In the genomic region with DNA sequence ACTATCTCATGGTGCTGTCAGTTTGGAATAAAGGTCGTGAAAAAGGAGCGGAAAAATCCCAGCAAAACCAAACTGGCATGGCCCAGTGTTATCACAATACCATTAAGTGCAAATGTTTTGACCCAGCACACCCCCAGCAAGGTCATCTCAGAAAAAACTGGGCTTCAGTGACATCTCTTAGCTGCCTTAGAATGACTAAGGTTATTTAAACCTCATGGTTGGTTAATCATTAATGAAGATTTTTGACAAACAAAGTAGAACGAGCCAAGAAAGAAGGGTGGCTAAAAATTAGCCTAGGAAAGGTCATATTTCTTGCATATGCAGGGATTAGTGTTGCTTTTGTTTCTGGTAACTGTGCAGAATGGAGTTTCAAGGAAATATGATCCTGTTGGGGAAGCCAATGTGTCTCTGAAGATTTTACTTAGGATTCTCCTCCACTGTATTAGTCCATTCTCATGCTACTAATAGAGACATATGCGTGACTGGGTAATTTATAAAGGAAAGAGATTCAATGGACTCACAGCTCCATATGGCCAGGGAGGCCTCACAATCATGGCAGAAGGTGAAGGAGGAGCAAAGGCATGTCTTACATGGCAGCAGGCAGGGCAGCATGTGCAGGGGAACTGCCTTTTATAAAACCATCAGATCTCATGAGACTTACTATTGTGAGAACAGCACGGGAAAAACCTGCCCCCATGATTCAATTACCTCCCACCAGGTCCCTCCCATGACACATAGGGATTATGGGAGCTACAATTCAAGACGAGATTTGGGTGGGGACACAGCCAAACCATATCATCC, we compare ENCODE assay signal across 1 cellular context.
TF ChIP-seq lines count a peak whose summit lies in the region.

No MANE protein-coding gene starts in this region.

TF ChIP-seq in HepG2, 621 proteins besides CTCF, POLR2A, EP300 and RAD21 (continued from another document and continues in another):
- TF ChIP-seq, protein P1, sequence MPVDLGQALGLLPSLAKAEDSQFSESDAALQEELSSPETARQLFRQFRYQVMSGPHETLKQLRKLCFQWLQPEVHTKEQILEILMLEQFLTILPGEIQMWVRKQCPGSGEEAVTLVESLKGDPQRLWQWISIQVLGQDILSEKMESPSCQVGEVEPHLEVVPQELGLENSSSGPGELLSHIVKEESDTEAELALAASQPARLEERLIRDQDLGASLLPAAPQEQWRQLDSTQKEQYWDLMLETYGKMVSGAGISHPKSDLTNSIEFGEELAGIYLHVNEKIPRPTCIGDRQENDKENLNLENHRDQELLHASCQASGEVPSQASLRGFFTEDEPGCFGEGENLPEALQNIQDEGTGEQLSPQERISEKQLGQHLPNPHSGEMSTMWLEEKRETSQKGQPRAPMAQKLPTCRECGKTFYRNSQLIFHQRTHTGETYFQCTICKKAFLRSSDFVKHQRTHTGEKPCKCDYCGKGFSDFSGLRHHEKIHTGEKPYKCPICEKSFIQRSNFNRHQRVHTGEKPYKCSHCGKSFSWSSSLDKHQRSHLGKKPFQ (CRISPR knock-in tag; IDR thresholded peaks at IDR 0.05; ENCODE audit: insufficient replicate concordance): no peak
- TF ChIP-seq HES4 (CRISPR knock-in tag; IDR thresholded peaks at IDR 0.05; ENCODE audit: borderline replicate concordance) (no peak), ETV6 (CRISPR knock-in tag; conservative IDR thresholded peaks at IDR 0.05) (no peak), RARA (CRISPR knock-in tag; IDR thresholded peaks at IDR 0.05) (peak; percentile 69), ZNF17 (CRISPR knock-in tag; IDR thresholded peaks at IDR 0.05) (no peak), ZNF34 (CRISPR knock-in tag; IDR thresholded peaks at IDR 0.05; ENCODE audit: borderline replicate concordance) (no peak), IRF2 (CRISPR knock-in tag; IDR thresholded peaks at IDR 0.05) (no peak), BRCA1 (CRISPR knock-in tag; IDR thresholded peaks at IDR 0.05) (no peak), ZNF160 (CRISPR knock-in tag; IDR thresholded peaks at IDR 0.05) (no peak), ZFP41 (CRISPR knock-in tag; IDR thresholded peaks at IDR 0.05; ENCODE audit: borderline replicate concordance) (no peak), KLF16 (CRISPR knock-in tag; IDR thresholded peaks at IDR 0.05) (peak in 1 of 2 experiments; percentile 23; a peak in 1 of 4 replicates), ZNF570 (CRISPR knock-in tag; IDR thresholded peaks at IDR 0.05; ENCODE audit: borderline replicate concordance) (no peak), MEF2D (CRISPR knock-in tag; IDR thresholded peaks at IDR 0.05) (no peak), FLYWCH1 (CRISPR knock-in tag; IDR thresholded peaks at IDR 0.05) (no peak), NCOA2 (CRISPR knock-in tag; IDR thresholded peaks at IDR 0.05) (peak; percentile 85), ZNF720 (CRISPR knock-in tag; IDR thresholded peaks at IDR 0.05) (no peak), MTF2 (CRISPR knock-in tag; IDR thresholded peaks at IDR 0.05; ENCODE audit: borderline replicate concordance) (no peak), REXO4 (CRISPR knock-in tag; IDR thresholded peaks at IDR 0.05; ENCODE audit: borderline replicate concordance) (no peak), MTA3 (CRISPR knock-in tag; IDR thresholded peaks at IDR 0.05) (no peak), U2AF2 (IDR thresholded peaks at IDR 0.05; ENCODE audit: low read depth, low read length) (no peak), KLF13 (CRISPR knock-in tag; IDR thresholded peaks at IDR 0.05) (no peak), SNAPC2 (CRISPR knock-in tag; IDR thresholded peaks at IDR 0.05) (no peak), SIN3B (IDR thresholded peaks at IDR 0.05; ENCODE audit: low read length) (no peak), KLF9 (CRISPR knock-in tag; IDR thresholded peaks at IDR 0.05; ENCODE audit: low read depth) (no peak), ZKSCAN8 (CRISPR knock-in tag; IDR thresholded peaks at IDR 0.05; ENCODE audit: borderline replicate concordance) (peak; percentile 48; the same call in 1 of the 2 replicates), KDM3A (CRISPR knock-in tag; IDR thresholded peaks at IDR 0.05; ENCODE audit: low read depth) (no peak), ATRX (CRISPR knock-in tag; IDR thresholded peaks at IDR 0.05; ENCODE audit: borderline replicate concordance) (no peak), POLR2G (IDR thresholded peaks at IDR 0.05; ENCODE audit: low read depth, low read length) (no peak), ZBTB38 (CRISPR knock-in tag; IDR thresholded peaks at IDR 0.05) (no peak)
- TF ChIP-seq, protein P2, sequence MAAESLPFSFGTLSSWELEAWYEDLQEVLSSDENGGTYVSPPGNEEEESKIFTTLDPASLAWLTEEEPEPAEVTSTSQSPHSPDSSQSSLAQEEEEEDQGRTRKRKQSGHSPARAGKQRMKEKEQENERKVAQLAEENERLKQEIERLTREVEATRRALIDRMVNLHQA (CRISPR knock-in tag; IDR thresholded peaks at IDR 0.05): no peak
- TF ChIP-seq, protein P3, sequence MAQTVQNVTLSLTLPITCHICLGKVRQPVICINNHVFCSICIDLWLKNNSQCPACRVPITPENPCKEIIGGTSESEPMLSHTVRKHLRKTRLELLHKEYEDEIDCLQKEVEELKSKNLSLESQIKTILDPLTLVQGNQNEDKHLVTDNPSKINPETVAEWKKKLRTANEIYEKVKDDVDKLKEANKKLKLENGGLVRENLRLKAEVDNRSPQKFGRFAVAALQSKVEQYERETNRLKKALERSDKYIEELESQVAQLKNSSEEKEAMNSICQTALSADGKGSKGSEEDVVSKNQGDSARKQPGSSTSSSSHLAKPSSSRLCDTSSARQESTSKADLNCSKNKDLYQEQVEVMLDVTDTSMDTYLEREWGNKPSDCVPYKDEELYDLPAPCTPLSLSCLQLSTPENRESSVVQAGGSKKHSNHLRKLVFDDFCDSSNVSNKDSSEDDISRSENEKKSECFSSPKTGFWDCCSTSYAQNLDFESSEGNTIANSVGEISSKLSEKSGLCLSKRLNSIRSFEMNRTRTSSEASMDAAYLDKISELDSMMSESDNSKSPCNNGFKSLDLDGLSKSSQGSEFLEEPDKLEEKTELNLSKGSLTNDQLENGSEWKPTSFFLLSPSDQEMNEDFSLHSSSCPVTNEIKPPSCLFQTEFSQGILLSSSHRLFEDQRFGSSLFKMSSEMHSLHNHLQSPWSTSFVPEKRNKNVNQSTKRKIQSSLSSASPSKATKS (CRISPR knock-in tag; IDR thresholded peaks at IDR 0.05): no peak
- TF ChIP-seq, protein P4, sequence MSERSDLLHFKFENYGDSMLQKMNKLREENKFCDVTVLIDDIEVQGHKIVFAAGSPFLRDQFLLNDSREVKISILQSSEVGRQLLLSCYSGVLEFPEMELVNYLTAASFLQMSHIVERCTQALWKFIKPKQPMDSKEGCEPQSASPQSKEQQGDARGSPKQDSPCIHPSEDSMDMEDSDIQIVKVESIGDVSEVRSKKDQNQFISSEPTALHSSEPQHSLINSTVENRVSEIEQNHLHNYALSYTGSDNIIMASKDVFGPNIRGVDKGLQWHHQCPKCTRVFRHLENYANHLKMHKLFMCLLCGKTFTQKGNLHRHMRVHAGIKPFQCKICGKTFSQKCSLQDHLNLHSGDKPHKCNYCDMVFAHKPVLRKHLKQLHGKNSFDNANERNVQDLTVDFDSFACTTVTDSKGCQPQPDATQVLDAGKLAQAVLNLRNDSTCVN (CRISPR knock-in tag; IDR thresholded peaks at IDR 0.05; ENCODE audit: borderline replicate concordance): no peak
- TF ChIP-seq, protein P5, sequence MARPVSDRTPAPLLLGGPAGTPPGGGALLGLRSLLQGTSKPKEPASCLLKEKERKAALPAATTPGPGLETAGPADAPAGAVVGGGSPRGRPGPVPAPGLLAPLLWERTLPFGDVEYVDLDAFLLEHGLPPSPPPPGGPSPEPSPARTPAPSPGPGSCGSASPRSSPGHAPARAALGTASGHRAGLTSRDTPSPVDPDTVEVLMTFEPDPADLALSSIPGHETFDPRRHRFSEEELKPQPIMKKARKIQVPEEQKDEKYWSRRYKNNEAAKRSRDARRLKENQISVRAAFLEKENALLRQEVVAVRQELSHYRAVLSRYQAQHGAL (CRISPR knock-in tag; IDR thresholded peaks at IDR 0.05; ENCODE audit: not compliant biosample characterization): no peak
- TF ChIP-seq, protein P6, sequence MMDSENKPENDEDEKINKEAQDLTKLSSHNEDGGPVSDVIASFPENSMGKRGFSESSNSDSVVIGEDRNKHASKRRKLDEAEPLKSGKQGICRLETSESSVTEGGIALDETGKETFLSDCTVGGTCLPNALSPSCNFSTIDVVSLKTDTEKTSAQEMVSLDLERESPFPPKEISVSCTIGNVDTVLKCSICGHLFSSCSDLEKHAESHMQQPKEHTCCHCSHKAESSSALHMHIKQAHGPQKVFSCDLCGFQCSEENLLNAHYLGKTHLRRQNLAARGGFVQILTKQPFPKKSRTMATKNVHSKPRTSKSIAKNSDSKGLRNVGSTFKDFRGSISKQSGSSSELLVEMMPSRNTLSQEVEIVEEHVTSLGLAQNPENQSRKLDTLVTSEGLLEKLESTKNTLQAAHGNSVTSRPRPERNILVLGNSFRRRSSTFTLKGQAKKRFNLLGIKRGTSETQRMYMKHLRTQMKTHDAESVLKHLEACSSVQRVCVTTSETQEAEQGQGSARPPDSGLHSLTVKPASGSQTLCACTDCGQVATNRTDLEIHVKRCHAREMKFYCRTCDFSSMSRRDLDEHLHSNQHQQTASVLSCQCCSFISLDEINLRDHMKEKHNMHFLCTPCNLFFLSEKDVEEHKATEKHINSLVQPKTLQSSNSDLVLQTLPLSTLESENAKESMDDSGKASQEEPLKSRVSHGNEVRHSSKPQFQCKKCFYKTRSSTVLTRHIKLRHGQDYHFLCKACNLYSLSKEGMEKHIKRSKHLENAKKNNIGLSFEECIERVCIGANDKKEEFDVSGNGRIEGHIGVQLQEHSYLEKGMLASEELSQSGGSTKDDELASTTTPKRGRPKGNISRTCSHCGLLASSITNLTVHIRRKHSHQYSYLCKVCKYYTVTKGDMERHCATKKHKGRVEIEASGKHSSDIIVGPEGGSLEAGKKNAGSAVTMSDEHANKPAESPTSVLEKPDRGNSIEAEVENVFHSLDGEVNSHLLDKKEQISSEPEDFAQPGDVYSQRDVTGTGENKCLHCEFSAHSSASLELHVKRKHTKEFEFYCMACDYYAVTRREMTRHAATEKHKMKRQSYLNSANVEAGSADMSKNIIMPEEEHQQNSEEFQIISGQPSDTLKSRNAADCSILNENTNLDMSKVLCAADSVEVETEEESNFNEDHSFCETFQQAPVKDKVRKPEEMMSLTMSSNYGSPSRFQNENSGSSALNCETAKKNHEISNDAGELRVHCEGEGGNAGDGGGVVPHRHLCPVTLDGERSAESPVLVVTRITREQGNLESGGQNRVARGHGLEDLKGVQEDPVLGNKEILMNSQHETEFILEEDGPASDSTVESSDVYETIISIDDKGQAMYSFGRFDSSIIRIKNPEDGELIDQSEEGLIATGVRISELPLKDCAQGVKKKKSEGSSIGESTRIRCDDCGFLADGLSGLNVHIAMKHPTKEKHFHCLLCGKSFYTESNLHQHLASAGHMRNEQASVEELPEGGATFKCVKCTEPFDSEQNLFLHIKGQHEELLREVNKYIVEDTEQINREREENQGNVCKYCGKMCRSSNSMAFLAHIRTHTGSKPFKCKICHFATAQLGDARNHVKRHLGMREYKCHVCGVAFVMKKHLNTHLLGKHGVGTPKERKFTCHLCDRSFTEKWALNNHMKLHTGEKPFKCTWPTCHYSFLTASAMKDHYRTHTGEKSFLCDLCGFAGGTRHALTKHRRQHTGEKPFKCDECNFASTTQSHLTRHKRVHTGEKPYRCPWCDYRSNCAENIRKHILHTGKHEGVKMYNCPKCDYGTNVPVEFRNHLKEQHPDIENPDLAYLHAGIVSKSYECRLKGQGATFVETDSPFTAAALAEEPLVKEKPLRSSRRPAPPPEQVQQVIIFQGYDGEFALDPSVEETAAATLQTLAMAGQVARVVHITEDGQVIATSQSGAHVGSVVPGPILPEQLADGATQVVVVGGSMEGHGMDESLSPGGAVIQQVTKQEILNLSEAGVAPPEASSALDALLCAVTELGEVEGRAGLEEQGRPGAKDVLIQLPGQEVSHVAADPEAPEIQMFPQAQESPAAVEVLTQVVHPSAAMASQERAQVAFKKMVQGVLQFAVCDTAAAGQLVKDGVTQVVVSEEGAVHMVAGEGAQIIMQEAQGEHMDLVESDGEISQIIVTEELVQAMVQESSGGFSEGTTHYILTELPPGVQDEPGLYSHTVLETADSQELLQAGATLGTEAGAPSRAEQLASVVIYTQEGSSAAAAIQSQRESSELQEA (CRISPR knock-in tag; IDR thresholded peaks at IDR 0.05; ENCODE audit: not compliant biosample characterization): no peak
- TF ChIP-seq, protein P7, sequence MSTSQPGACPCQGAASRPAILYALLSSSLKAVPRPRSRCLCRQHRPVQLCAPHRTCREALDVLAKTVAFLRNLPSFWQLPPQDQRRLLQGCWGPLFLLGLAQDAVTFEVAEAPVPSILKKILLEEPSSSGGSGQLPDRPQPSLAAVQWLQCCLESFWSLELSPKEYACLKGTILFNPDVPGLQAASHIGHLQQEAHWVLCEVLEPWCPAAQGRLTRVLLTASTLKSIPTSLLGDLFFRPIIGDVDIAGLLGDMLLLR (CRISPR knock-in tag; IDR thresholded peaks at IDR 0.05): no peak
- TF ChIP-seq, protein P8, sequence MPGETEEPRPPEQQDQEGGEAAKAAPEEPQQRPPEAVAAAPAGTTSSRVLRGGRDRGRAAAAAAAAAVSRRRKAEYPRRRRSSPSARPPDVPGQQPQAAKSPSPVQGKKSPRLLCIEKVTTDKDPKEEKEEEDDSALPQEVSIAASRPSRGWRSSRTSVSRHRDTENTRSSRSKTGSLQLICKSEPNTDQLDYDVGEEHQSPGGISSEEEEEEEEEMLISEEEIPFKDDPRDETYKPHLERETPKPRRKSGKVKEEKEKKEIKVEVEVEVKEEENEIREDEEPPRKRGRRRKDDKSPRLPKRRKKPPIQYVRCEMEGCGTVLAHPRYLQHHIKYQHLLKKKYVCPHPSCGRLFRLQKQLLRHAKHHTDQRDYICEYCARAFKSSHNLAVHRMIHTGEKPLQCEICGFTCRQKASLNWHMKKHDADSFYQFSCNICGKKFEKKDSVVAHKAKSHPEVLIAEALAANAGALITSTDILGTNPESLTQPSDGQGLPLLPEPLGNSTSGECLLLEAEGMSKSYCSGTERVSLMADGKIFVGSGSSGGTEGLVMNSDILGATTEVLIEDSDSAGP (CRISPR knock-in tag; IDR thresholded peaks at IDR 0.05; ENCODE audit: borderline replicate concordance): no peak
- TF ChIP-seq, protein P9, sequence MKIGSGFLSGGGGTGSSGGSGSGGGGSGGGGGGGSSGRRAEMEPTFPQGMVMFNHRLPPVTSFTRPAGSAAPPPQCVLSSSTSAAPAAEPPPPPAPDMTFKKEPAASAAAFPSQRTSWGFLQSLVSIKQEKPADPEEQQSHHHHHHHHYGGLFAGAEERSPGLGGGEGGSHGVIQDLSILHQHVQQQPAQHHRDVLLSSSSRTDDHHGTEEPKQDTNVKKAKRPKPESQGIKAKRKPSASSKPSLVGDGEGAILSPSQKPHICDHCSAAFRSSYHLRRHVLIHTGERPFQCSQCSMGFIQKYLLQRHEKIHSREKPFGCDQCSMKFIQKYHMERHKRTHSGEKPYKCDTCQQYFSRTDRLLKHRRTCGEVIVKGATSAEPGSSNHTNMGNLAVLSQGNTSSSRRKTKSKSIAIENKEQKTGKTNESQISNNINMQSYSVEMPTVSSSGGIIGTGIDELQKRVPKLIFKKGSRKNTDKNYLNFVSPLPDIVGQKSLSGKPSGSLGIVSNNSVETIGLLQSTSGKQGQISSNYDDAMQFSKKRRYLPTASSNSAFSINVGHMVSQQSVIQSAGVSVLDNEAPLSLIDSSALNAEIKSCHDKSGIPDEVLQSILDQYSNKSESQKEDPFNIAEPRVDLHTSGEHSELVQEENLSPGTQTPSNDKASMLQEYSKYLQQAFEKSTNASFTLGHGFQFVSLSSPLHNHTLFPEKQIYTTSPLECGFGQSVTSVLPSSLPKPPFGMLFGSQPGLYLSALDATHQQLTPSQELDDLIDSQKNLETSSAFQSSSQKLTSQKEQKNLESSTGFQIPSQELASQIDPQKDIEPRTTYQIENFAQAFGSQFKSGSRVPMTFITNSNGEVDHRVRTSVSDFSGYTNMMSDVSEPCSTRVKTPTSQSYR (CRISPR knock-in tag; IDR thresholded peaks at IDR 0.05; ENCODE audit: borderline replicate concordance): no peak; the same call in 1 of the 2 replicates
- TF ChIP-seq, protein P10, sequence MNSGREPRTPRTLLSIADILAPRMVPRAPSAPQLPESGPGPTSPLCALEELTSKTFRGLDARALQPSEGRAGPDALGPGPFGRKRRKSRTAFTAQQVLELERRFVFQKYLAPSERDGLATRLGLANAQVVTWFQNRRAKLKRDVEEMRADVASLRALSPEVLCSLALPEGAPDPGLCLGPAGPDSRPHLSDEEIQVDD (CRISPR knock-in tag; IDR thresholded peaks at IDR 0.05; ENCODE audit: borderline replicate concordance): no peak
